In the genomic region with DNA sequence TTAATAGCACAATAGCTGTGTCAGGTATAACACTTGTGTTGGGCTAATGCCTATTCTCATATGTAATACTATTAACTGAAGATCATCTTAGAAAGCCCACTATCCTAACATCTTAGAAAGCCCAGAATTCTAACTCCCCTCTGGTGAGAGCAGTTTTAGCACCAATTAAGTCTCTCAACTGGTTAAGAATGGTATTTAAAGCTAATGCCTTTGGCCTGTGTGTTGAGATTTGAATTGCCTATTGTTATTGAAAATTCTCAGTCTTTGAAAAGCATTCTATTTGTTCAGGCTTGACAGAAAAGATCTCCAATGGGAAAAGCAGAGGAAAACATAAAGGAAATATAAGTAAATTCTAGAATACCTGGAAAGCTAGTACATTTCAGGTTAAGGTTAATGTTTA, we compare ENCODE assay signal across 15 cellular contexts.
DNase-seq lines count a peak whose midpoint lies in the region; ATAC-seq and TF ChIP-seq lines count a peak whose summit lies in the region.
"Had no signal": no experiment of that assay in that cellular context is flagged by ENCODE, and none has a peak within 500 bp of the region (broad histone marks: within the 10 kb centered on the region; RNA-seq: fewer than 3 reads in every experiment).

No MANE protein-coding gene starts in this region.

- no peak overlapping the region for H3K4me3 Mint-ChIP-seq in activated naive CD8-positive, alpha-beta T cell
- H3K4me3 Mint-ChIP-seq in activated naive CD8-positive, alpha-beta T cell treated with anti-CD3 and anti-CD28 coated beads for 36 hours, result no peak overlapping the region
- H3K4me3 Mint-ChIP-seq in activated CD4-positive, alpha-beta T cell treated with anti-CD3 and anti-CD28 coated beads for 36 hours, result no peak overlapping the region
- H3K4me3 Mint-ChIP-seq in activated T-cell treated with anti-CD3 and anti-CD28 coated beads, Interleukin-2, amount 50 U/mL, for 72 hours, result no peak overlapping the region
- H3K4me3 Mint-ChIP-seq: CD14-positive monocyte had no signal

- no peak for TF ChIP-seq EP300 in transverse colon (IDR thresholded peaks at IDR 0.05; ENCODE audit: low read depth)

- ATAC-seq in activated CD4-positive, alpha-beta T cell treated with anti-CD3 and anti-CD28 coated beads for 36 hours, result no peak
- ATAC-seq in activated T-cell treated with anti-CD3 and anti-CD28 coated beads, Interleukin-2, amount 50 U/mL, for 72 hours (replicated peaks in 1 of 2), result no peak
- ATAC-seq: Panc1 had no signal

- DNase-seq in activated naive CD8-positive, alpha-beta T cell treated with anti-CD3 and anti-CD28 coated beads for 36 hours, result no peak
- DNase-seq in brain microvascular endothelial cell (no peak), transverse colon (no peak)
- no peak for DNase-seq in stimulated activated CD4-positive, alpha-beta T cell treated with anti-CD3 and anti-CD28 coated beads, Interleukin-4, amount 100 ng/mL, for 24 hours
- no peak for DNase-seq in activated CD4-positive, alpha-beta T cell treated with anti-CD3 and anti-CD28 coated beads for 36 hours
- no peak for DNase-seq in activated T-cell treated with anti-CD3 and anti-CD28 coated beads, Interleukin-2, amount 50 U/mL, for 72 hours
- DNase-seq: aorta; NCI-H187 treated with DMSO at 0.1 percent for 48 hours; stimulated activated CD4-positive, alpha-beta T cell treated with anti-CD3 and anti-CD28 coated beads, Interleukin-15, amount 100 ng/mL, for 24 hours had no signal

- POLR2A ChIA-PET in activated CD4-positive, alpha-beta T cell treated with anti-CD3 and anti-CD28 coated beads for 36 hours (lab: Charles Lee), result no interaction called here

- TF ChIP-seq POLR2A in transverse colon (IDR thresholded peaks at IDR 0.05), result no peak

- no peaks in the 10 kb centered on the region for H3K9me3 ChIP-seq in muscle layer of duodenum (ENCODE audit: control insufficient read depth in 1 of 2, low read length in 2 of 2)
- no peaks in the 10 kb centered on the region for H3K9me3 ChIP-seq in transverse colon
- H3K9me3 ChIP-seq: prostate gland had no signal

- H3K36me3 ChIP-seq in brain microvascular endothelial cell (replicated peaks), result no peaks in the 10 kb centered on the region
- H3K36me3 ChIP-seq in muscle layer of duodenum (ENCODE audit: control insufficient read depth in 1 of 2, insufficient read depth in 2 of 2, low read length in 2 of 2), result no peaks in the 10 kb centered on the region
- no peaks in the 10 kb centered on the region for H3K36me3 ChIP-seq in transverse colon
- H3K36me3 ChIP-seq: prostate gland had no signal

- H3K4me1 ChIP-seq in muscle layer of duodenum (ENCODE audit: control insufficient read depth in 1 of 2, insufficient read depth in 2 of 2, low read length in 2 of 2) (no peaks in the 10 kb centered on the region), transverse colon (peaks cover 0 to 13% (median 0%) of the 10 kb centered on the region in 4 donors)
- H3K4me1 ChIP-seq: prostate gland had no signal

- H3K4me3 ChIP-seq in brain microvascular endothelial cell (ENCODE audit: low read depth, low read length) (no peak overlapping the region), muscle layer of duodenum (ENCODE audit: low read depth in 1 of 2, low read length in 2 of 2) (no peak overlapping the region), transverse colon (no peak overlapping the region)
- H3K4me3 ChIP-seq: prostate gland had no signal

- intact Hi-C loops in transverse colon (cut with DNase I; ENCODE audit: low total_unique reads), result no loop called here
- intact Hi-C loops in activated CD4-positive, alpha-beta T cell treated with anti-CD3 and anti-CD28 coated beads for 36 hours (cut with DNase I, micrococcal nuclease), result no loop called here

- in situ Hi-C loops in brain microvascular endothelial cell (cut with HindIII; ENCODE audit: low pct_ligation_motif_present, low sequenced_read_pairs) (no loop called here), transverse colon (cut with MboI; ENCODE audit: low pct_ligation_motif_present in 1 of 4, low pct_unique_long_range_greater_than_20kb in 1 of 4, low sequenced_read_pairs in 3 of 4) (no loop called here)

- H3K4me1 Mint-ChIP-seq in activated naive CD8-positive, alpha-beta T cell (ENCODE audit: low read depth), result peaks cover 31% of the 10 kb centered on the region
- H3K4me1 Mint-ChIP-seq in activated naive CD8-positive, alpha-beta T cell treated with anti-CD3 and anti-CD28 coated beads for 36 hours, result peaks cover 27% of the 10 kb centered on the region
- peaks cover 21% of the 10 kb centered on the region for H3K4me1 Mint-ChIP-seq in activated CD4-positive, alpha-beta T cell treated with anti-CD3 and anti-CD28 coated beads for 36 hours
- H3K4me1 Mint-ChIP-seq in activated T-cell treated with anti-CD3 and anti-CD28 coated beads, Interleukin-2, amount 50 U/mL, for 72 hours (ENCODE audit: low read depth), result peaks cover 20% of the 10 kb centered on the region

- H3K27me3 Mint-ChIP-seq in activated naive CD8-positive, alpha-beta T cell, result no peaks in the 10 kb centered on the region
- H3K27me3 Mint-ChIP-seq in activated naive CD8-positive, alpha-beta T cell treated with anti-CD3 and anti-CD28 coated beads for 36 hours, result no peaks in the 10 kb centered on the region
- no peaks in the 10 kb centered on the region for H3K27me3 Mint-ChIP-seq in activated CD4-positive, alpha-beta T cell treated with anti-CD3 and anti-CD28 coated beads for 36 hours
- no peaks in the 10 kb centered on the region for H3K27me3 Mint-ChIP-seq in activated T-cell treated with anti-CD3 and anti-CD28 coated beads, Interleukin-2, amount 50 U/mL, for 72 hours (ENCODE audit: low read depth)

- CTCF ChIA-PET in activated CD4-positive, alpha-beta T cell treated with anti-CD3 and anti-CD28 coated beads for 36 hours (lab: Charles Lee), result interaction anchor here (0.8 kb wide), 1 partner anchor 9 kb away, joined by 3 read pairs; no protein-coding TSS in a partner anchor

- H3K27me3 ChIP-seq in brain microvascular endothelial cell (replicated peaks) (no peaks in the 10 kb centered on the region), muscle layer of duodenum (ENCODE audit: low read depth, low read length) (no peaks in the 10 kb centered on the region), transverse colon (no peaks in the 10 kb centered on the region)

- H3K9me3 Mint-ChIP-seq in activated naive CD8-positive, alpha-beta T cell (ENCODE audit: low read depth), result no peaks in the 10 kb centered on the region
- no peaks in the 10 kb centered on the region for H3K9me3 Mint-ChIP-seq in activated naive CD8-positive, alpha-beta T cell treated with anti-CD3 and anti-CD28 coated beads for 36 hours
- H3K9me3 Mint-ChIP-seq in activated CD4-positive, alpha-beta T cell treated with anti-CD3 and anti-CD28 coated beads for 36 hours (ENCODE audit: low read depth), result no peaks in the 10 kb centered on the region
- no peaks in the 10 kb centered on the region for H3K9me3 Mint-ChIP-seq in activated T-cell treated with anti-CD3 and anti-CD28 coated beads, Interleukin-2, amount 50 U/mL, for 72 hours
- H3K9me3 Mint-ChIP-seq: activated T-helper 2 cell treated with anti-CD3 and anti-CD28 coated beads, Interferon-gamma antibody, Interleukin-2, Interleukin-4, amounts not matched to agents 10 μg/mL and 5 μg/mL and 100 μg/mL, durations not matched to agents 14 hours and 24 hours and 36 hours; CD14-positive monocyte had no signal

- H3K27ac ChIP-seq in brain microvascular endothelial cell, result peak overlapping the region; percentile 69
- peak overlapping the region; percentile 67 for H3K27ac ChIP-seq in muscle layer of duodenum (ENCODE audit: low read length)
- peak overlapping the region; percentile 54 to 72 (median 60) for H3K27ac ChIP-seq in transverse colon
- H3K27ac ChIP-seq: prostate gland had no signal

- H3K27ac Mint-ChIP-seq in activated naive CD8-positive, alpha-beta T cell, result peak overlapping the region; percentile 30
- no peak overlapping the region for H3K27ac Mint-ChIP-seq in activated naive CD8-positive, alpha-beta T cell treated with anti-CD3 and anti-CD28 coated beads for 36 hours
- H3K27ac Mint-ChIP-seq in activated CD4-positive, alpha-beta T cell treated with anti-CD3 and anti-CD28 coated beads for 36 hours, result no peak overlapping the region
- H3K27ac Mint-ChIP-seq in activated T-cell treated with anti-CD3 and anti-CD28 coated beads, Interleukin-2, amount 50 U/mL, for 72 hours, result no peak overlapping the region
- H3K27ac Mint-ChIP-seq: activated T-helper 2 cell treated with anti-CD3 and anti-CD28 coated beads, Interferon-gamma antibody, Interleukin-2, Interleukin-4, amounts not matched to agents 10 μg/mL and 5 μg/mL and 100 μg/mL, durations not matched to agents 14 hours and 24 hours and 36 hours; CD14-positive monocyte had no signal

- H3K36me3 Mint-ChIP-seq in activated naive CD8-positive, alpha-beta T cell, result peaks cover 8% of the 10 kb centered on the region
- peaks cover 6% of the 10 kb centered on the region for H3K36me3 Mint-ChIP-seq in activated naive CD8-positive, alpha-beta T cell treated with anti-CD3 and anti-CD28 coated beads for 36 hours
- H3K36me3 Mint-ChIP-seq in activated CD4-positive, alpha-beta T cell treated with anti-CD3 and anti-CD28 coated beads for 36 hours (ENCODE audit: low read depth), result peaks cover 4% of the 10 kb centered on the region
- no peaks in the 10 kb centered on the region for H3K36me3 Mint-ChIP-seq in activated T-cell treated with anti-CD3 and anti-CD28 coated beads, Interleukin-2, amount 50 U/mL, for 72 hours (ENCODE audit: insufficient read depth in 2 of 2)

- no peak for TF ChIP-seq CTCF in brain microvascular endothelial cell (IDR thresholded peaks at IDR 0.05; ENCODE audit: low read depth, low read length, missing control alignments)
- TF ChIP-seq CTCF in transverse colon (IDR thresholded peaks at IDR 0.05), result no peak
